ENCODE assay signal across 20 cellular contexts in the genomic region with DNA sequence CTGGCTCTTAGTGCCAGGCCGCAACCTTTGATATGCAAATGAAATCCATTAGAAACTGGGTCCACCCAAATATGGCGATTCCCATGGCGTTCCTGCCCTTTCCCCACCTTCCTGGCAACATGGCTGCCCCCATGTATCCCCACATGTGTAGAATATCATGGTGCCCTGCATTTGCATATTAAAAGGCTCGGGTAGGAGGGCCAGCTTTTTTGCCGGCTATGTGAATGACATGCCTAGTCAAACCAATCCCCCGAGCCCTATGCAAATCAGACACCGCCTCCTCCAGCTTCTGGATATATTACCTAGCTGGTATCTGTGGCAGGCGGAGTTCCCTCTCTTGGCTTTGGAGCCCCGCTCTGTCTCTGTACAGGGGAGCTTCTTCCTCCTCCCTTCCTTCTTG. TPM values are rescaled to one million over a fixed set of nuclear protein-coding genes. Genes with fewer than 3 reads are reported as not detected.
DNase-seq lines count a peak whose midpoint lies in the region; ATAC-seq and TF ChIP-seq lines count a peak whose summit lies in the region.
"Had no signal": no experiment of that assay in that cellular context is flagged by ENCODE, and none has a peak within 500 bp of the region (broad histone marks: within the 10 kb centered on the region; RNA-seq: fewer than 3 reads in every experiment).

No MANE protein-coding gene starts in this region.

- peaks cover 29% of the 10 kb centered on the region for H3K79me2 ChIP-seq in DND-41 (ENCODE audit: insufficient read depth, low read length)

- TF ChIP-seq EP300 in Ishikawa (IDR thresholded peaks at IDR 0.05; ENCODE audit: borderline replicate concordance), result no peak

- DNase-seq in DND-41, result peak; percentile 25
- peak; percentile 83 for DNase-seq in astrocyte of the hippocampus (ENCODE audit: low read depth, low spot score)
- peak; percentile 80 for DNase-seq in iPS-NIHi7 (ENCODE audit: extremely low spot score)
- no peak for DNase-seq in left colon
- DNase-seq: activated CD4-positive, alpha-beta T cell treated with anti-CD3 and anti-CD28 coated beads for 4 hours; activated naive CD4-positive, alpha-beta T cell treated with anti-CD3 and anti-CD28 coated beads for 36 hours; CD8-positive, alpha-beta T cell; kidney glomerular epithelial cell; mucosa of descending colon; NCI-H2227 treated with DMSO at 0.1 percent for 48 hours; sigmoid colon; stimulated activated CD4-positive, alpha-beta T cell treated with anti-CD3 and anti-CD28 coated beads, Interleukin-1b, Interleukin-23, amount 100 ng/mL, for 48 hours; T1000 had no signal

- intact Hi-C loops in left colon (cut with DNase I, micrococcal nuclease), result no loop called here

- H3K27ac ChIP-seq in DND-41 (ENCODE audit: low read length), result no peak overlapping the region
- H3K27ac ChIP-seq: coronary artery, sigmoid colon, SJSA1 had no signal

- no peak for TF ChIP-seq CTCF in DND-41 (IDR thresholded peaks at IDR 0.05; ENCODE audit: borderline replicate concordance, extremely low read depth, low read length, poor library complexity, severe bottlenecking)

- TF ChIP-seq RAD21 in Ishikawa (IDR thresholded peaks at IDR 0.05; ENCODE audit: low read depth), result no peak

- H3K36me3 ChIP-seq in DND-41 (ENCODE audit: insufficient read depth, low read length), result peaks cover 82% of the 10 kb centered on the region

- H3K27me3 ChIP-seq in DND-41 (ENCODE audit: insufficient read depth, low read length, poor library complexity), result no peaks in the 10 kb centered on the region
- H3K27me3 ChIP-seq: sigmoid colon, SJSA1 had no signal

- no peak overlapping the region for H3K4me2 ChIP-seq in DND-41 (ENCODE audit: insufficient read depth, low read length)

- no peak overlapping the region for H3K4me3 ChIP-seq in DND-41 (ENCODE audit: low read depth in 1 of 2, low read length in 2 of 2)
- H3K4me3 ChIP-seq: coronary artery, mucosa of descending colon, sigmoid colon, SJSA1 had no signal

- H3K9me3 ChIP-seq in DND-41 (ENCODE audit: insufficient read depth, low read length, severe bottlenecking), result no peaks in the 10 kb centered on the region
- H3K9me3 ChIP-seq: mucosa of descending colon, sigmoid colon, SJSA1 had no signal

- H3K9ac ChIP-seq in DND-41 (ENCODE audit: low read depth, low read length), result no peak overlapping the region

- no peak overlapping the region for H2AFZ ChIP-seq in DND-41 (ENCODE audit: low read depth, low read length)

- peaks cover 8% of the 10 kb centered on the region; the same call in 1 of the 2 replicates for H4K20me1 ChIP-seq in DND-41 (ENCODE audit: insufficient read depth, low read length)

- no peaks in the 10 kb centered on the region for H3K4me1 ChIP-seq in DND-41 (ENCODE audit: insufficient read depth, low read length)

- 0 out of 3 replicates have a peak, but pooled peaks have one; percentile 29 for ATAC-seq in DND-41 (ENCODE audit: insufficient read depth, low read depth)
- ATAC-seq in left colon, result no peak
- no peak for ATAC-seq in HG02588 (IDR thresholded peaks at IDR 0.05; ENCODE audit: unreplicated experiment)
- ATAC-seq in GM21515 (IDR thresholded peaks at IDR 0.05; ENCODE audit: unreplicated experiment), result no peak
- no peak for ATAC-seq in GM19455 (IDR thresholded peaks at IDR 0.05; ENCODE audit: unreplicated experiment)
- ATAC-seq: CD8-positive, alpha-beta T cell; HepG2; mucosa of descending colon had no signal

TF ChIP-seq in Ishikawa, 13 proteins besides CTCF, POLR2A, EP300 and RAD21:
- TF ChIP-seq CREB1 (IDR thresholded peaks at IDR 0.05; ENCODE audit: low read depth), result no peak
- TF ChIP-seq TAF1 (IDR thresholded peaks at IDR 0.05; ENCODE audit: low read depth), result no peak
- TF ChIP-seq YY1 (IDR thresholded peaks at IDR 0.05; ENCODE audit: low read depth), result peak; percentile 94
- peak; percentile 31; the same call in 1 of the 2 replicates for TF ChIP-seq EGR1 (IDR thresholded peaks at IDR 0.05)
- TF ChIP-seq, protein P1, sequence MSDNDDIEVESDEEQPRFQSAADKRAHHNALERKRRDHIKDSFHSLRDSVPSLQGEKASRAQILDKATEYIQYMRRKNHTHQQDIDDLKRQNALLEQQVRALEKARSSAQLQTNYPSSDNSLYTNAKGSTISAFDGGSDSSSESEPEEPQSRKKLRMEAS (IDR thresholded peaks at IDR 0.05), result peak; percentile 95
- TF ChIP-seq TCF12 (IDR thresholded peaks at IDR 0.05; ENCODE audit: low read depth), result no peak
- TF ChIP-seq, protein P2, sequence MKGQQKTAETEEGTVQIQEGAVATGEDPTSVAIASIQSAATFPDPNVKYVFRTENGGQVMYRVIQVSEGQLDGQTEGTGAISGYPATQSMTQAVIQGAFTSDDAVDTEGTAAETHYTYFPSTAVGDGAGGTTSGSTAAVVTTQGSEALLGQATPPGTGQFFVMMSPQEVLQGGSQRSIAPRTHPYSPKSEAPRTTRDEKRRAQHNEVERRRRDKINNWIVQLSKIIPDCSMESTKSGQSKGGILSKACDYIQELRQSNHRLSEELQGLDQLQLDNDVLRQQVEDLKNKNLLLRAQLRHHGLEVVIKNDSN (IDR thresholded peaks at IDR 0.05), result no peak
- no peak for TF ChIP-seq CEBPB (IDR thresholded peaks at IDR 0.05)
- TF ChIP-seq NFIC (IDR thresholded peaks at IDR 0.05), result no peak
- TF ChIP-seq ZBTB7A (IDR thresholded peaks at IDR 0.05; ENCODE audit: low read depth), result no peak
- TF ChIP-seq, protein P3, sequence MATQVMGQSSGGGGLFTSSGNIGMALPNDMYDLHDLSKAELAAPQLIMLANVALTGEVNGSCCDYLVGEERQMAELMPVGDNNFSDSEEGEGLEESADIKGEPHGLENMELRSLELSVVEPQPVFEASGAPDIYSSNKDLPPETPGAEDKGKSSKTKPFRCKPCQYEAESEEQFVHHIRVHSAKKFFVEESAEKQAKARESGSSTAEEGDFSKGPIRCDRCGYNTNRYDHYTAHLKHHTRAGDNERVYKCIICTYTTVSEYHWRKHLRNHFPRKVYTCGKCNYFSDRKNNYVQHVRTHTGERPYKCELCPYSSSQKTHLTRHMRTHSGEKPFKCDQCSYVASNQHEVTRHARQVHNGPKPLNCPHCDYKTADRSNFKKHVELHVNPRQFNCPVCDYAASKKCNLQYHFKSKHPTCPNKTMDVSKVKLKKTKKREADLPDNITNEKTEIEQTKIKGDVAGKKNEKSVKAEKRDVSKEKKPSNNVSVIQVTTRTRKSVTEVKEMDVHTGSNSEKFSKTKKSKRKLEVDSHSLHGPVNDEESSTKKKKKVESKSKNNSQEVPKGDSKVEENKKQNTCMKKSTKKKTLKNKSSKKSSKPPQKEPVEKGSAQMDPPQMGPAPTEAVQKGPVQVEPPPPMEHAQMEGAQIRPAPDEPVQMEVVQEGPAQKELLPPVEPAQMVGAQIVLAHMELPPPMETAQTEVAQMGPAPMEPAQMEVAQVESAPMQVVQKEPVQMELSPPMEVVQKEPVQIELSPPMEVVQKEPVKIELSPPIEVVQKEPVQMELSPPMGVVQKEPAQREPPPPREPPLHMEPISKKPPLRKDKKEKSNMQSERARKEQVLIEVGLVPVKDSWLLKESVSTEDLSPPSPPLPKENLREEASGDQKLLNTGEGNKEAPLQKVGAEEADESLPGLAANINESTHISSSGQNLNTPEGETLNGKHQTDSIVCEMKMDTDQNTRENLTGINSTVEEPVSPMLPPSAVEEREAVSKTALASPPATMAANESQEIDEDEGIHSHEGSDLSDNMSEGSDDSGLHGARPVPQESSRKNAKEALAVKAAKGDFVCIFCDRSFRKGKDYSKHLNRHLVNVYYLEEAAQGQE (IDR thresholded peaks at IDR 0.05; ENCODE audit: low read depth), result no peak
- 0 out of 2 replicates have a peak, but pooled peaks have one; percentile 22 for TF ChIP-seq TEAD4 (IDR thresholded peaks at IDR 0.05)
- TF ChIP-seq FOXM1 (IDR thresholded peaks at IDR 0.05; ENCODE audit: borderline replicate concordance, low read depth), result no peak

RNA-seq across cellular contexts. Expression of a gene that starts 18.3 kb away (rescaled TPM):
- 10 to 100 TPM; 38.9 to 42.3 TPM for total RNA-seq in left colon

RNA-seq across cellular contexts. Expression of a gene that starts 18.8 kb away (rescaled TPM):
- total RNA-seq in left colon, result 1 to 10 TPM; 1.8 to 2.4 TPM

RNA-seq across cellular contexts. Expression of a gene that starts 34.0 kb away (rescaled TPM):
- total RNA-seq in left colon, result 10 to 100 TPM; 29.1 to 31.5 TPM

RNA-seq across cellular contexts. Expression of a gene that starts 34.1 kb away (rescaled TPM):
- 10 to 100 TPM; 21.7 to 22.6 TPM for total RNA-seq in left colon

RNA-seq across cellular contexts. Expression of a gene that starts 53.9 kb away (rescaled TPM):
- 100 to 1,000 TPM; 216 to 249 TPM for total RNA-seq in left colon

Comparison
In these comparisons a context has a peak if more than half of its experiments do, and no peak if none do; other contexts are left out.
1. DNase-seq: peak in DND-41 (single experiment), astrocyte of the hippocampus (single experiment) and iPS-NIHi7 (single experiment); none in left colon (0 of 2).